ENCODE assay signal across 10 cellular contexts in genomic region chr18:48990497-48991298, GRCh38. TPM values are rescaled to one million over a fixed set of nuclear protein-coding genes. Genes with fewer than 3 reads are reported as not detected.
DNase-seq lines count a peak whose midpoint lies in the region; ATAC-seq, FAIRE-seq and TF ChIP-seq lines count a peak whose summit lies in the region.
"Had no signal": no experiment of that assay in that cellular context is flagged by ENCODE, and none has a peak within 500 bp of the region (broad histone marks: within the 10 kb centered on the region; RNA-seq: fewer than 3 reads in every experiment).

No MANE protein-coding gene starts in this region.

- peaks cover 7% of the 10 kb centered on the region for H3K4me1 Mint-ChIP-seq in glutamatergic neuron (ENCODE audit: low read depth, unreplicated experiment)

- ATAC-seq in heart right ventricle (peak in 7 of 8 donors; percentile 14 to 64 (median 29)), Right ventricle myocardium superior (ENCODE audit: poor library complexity) (no peak), HepG2 (peak; percentile 75), GM21515 (IDR thresholded peaks at IDR 0.05; ENCODE audit: unreplicated experiment) (no peak)
- ATAC-seq: naive thymus-derived CD8-positive, alpha-beta T cell had no signal

- no peaks in the 10 kb centered on the region for H3K36me3 ChIP-seq in heart right ventricle
- no peaks in the 10 kb centered on the region for H3K36me3 ChIP-seq in brain microvascular endothelial cell (replicated peaks)
- no peaks in the 10 kb centered on the region for H3K36me3 ChIP-seq in HepG2 (replicated peaks in 1 of 2; ENCODE audit: control insufficient read depth in 1 of 2, insufficient read depth in 2 of 2, low read length in 2 of 2)
- no peaks in the 10 kb centered on the region for H3K36me3 ChIP-seq in vagina

- H3K4me2 ChIP-seq in HepG2 (ENCODE audit: low read depth, low read length): peak overlapping the region; percentile 78

- H3K27ac Mint-ChIP-seq in glutamatergic neuron (ENCODE audit: unreplicated experiment): no peak overlapping the region

- H3K27ac ChIP-seq in heart right ventricle: peak overlapping the region in 5 of 10 donors; percentile 12 to 37 (median 25)
- no peak overlapping the region for H3K27ac ChIP-seq in brain microvascular endothelial cell
- H3K27ac ChIP-seq in HepG2 (ENCODE audit: extremely low read length, insufficient read depth, low read length): no peak overlapping the region
- peak overlapping the region; percentile 44 for H3K27ac ChIP-seq in vagina

- H3K9me3 ChIP-seq in heart right ventricle (no peaks in the 10 kb centered on the region), HepG2 (ENCODE audit: low read length) (no peaks in the 10 kb centered on the region), vagina (no peaks in the 10 kb centered on the region)

- H3K9me3 Mint-ChIP-seq in glutamatergic neuron (ENCODE audit: unreplicated experiment): no peaks in the 10 kb centered on the region
- H3K9me3 Mint-ChIP-seq: naive thymus-derived CD8-positive, alpha-beta T cell had no signal

- WGBS in heart right ventricle, 2 donors: 82 to 85% methylated on average over 15 of the region's 15 CpGs
- WGBS in HepG2 (ENCODE audit: low lambda C conversion rate): 11% methylated on average over 5 of the region's 15 CpGs

- no peaks in the 10 kb centered on the region for H3K79me2 ChIP-seq in HepG2 (ENCODE audit: insufficient read depth, low read length)

- TF ChIP-seq POLR2A in HepG2 (IDR thresholded peaks at IDR 0.05; ENCODE audit: insufficient read depth in 1 of 2, low read depth in 2 of 2, low read length in 2 of 2) (no peak), vagina (IDR thresholded peaks at IDR 0.05) (no peak)

- in situ Hi-C loops in brain microvascular endothelial cell (cut with HindIII; ENCODE audit: low pct_ligation_motif_present, low sequenced_read_pairs) (no loop called here), HepG2 (cut with HindIII; ENCODE audit: extremely low pct_ligation_motif_present, low pct_unique_long_range_greater_than_20kb) (no loop called here)

- CTCF ChIA-PET in HepG2 (lab: Yijun Ruan, JAX; ENCODE audit: low intra/inter-chr PET ratio, low total read pairs): no interaction called here

- no peak overlapping the region for H3K4me3 Mint-ChIP-seq in glutamatergic neuron (ENCODE audit: unreplicated experiment)
- H3K4me3 Mint-ChIP-seq: naive thymus-derived CD8-positive, alpha-beta T cell had no signal

- no peak overlapping the region for H3K4me3 ChIP-seq in heart right ventricle
- no peak overlapping the region for H3K4me3 ChIP-seq in brain microvascular endothelial cell (ENCODE audit: low read depth, low read length)
- H3K4me3 ChIP-seq in HepG2 (replicated peaks in 1 of 3; ENCODE audit: insufficient read depth in 1 of 3, low read depth in 2 of 3, low read length in 3 of 3): peak overlapping the region in 2 of 3 experiments; percentile 21 to 58; a peak in 2 of 6 replicates
- H3K4me3 ChIP-seq in vagina: no peak overlapping the region

- no TSS peak for BruUV-seq in HepG2 (replicated peaks; lab: Mats Ljungman, UMichigan)

- no peaks in the 10 kb centered on the region for H3K36me3 Mint-ChIP-seq in glutamatergic neuron (ENCODE audit: unreplicated experiment)
- H3K36me3 Mint-ChIP-seq: naive thymus-derived CD8-positive, alpha-beta T cell had no signal

- TF ChIP-seq CTCF in heart right ventricle (IDR thresholded peaks at IDR 0.05) (no peak), brain microvascular endothelial cell (IDR thresholded peaks at IDR 0.05; ENCODE audit: low read depth, low read length, missing control alignments) (peak; percentile 11), HepG2 (CRISPR knock-in tag; IDR thresholded peaks at IDR 0.05) (peak; percentile 43), vagina (IDR thresholded peaks at IDR 0.05) (no peak), glutamatergic neuron (IDR thresholded peaks at IDR 0.05; ENCODE audit: partially characterized antibody, unreplicated experiment) (no peak)

- TF ChIP-seq RAD21 in HepG2 (CRISPR knock-in tag; IDR thresholded peaks at IDR 0.05): 0 out of 2 replicates have a peak, but pooled peaks have one; percentile 12

- H3K27me3 ChIP-seq in heart right ventricle (no peaks in the 10 kb centered on the region), brain microvascular endothelial cell (replicated peaks) (no peaks in the 10 kb centered on the region), HepG2 (ENCODE audit: control insufficient read depth in 1 of 2, insufficient read depth in 2 of 2, low read length in 2 of 2) (peaks cover 1 to 28% of the 10 kb centered on the region in 2 experiments; a peak in 3 of 5 replicates), vagina (no peaks in the 10 kb centered on the region)

- peaks cover 6% of the 10 kb centered on the region for H3K27me3 Mint-ChIP-seq in glutamatergic neuron (ENCODE audit: unreplicated experiment)

- FAIRE-seq in HepG2 (lab: Jason Lieb, UNC): peak; percentile 60

- DNase-seq in heart right ventricle (no peak), Right ventricle myocardium superior (no peak), brain microvascular endothelial cell (peak; percentile 58), HepG2 (ENCODE audit: low spot score) (peak; percentile 76), vagina (ENCODE audit: extremely low spot score in 2 of 2) (no peak), glutamatergic neuron (no peak)
- no peak for DNase-seq in activated T-cell treated with anti-CD3 and anti-CD28 coated beads, Interleukin-2, amount 50 U/mL, for 1 hour
- DNase-seq: activated effector memory CD4-positive, alpha-beta T cell treated with Interleukin-2 at 50 U/mL for 16 hours had no signal

- POLR2A ChIA-PET in HepG2 (lab: Yijun Ruan, JAX): interaction anchor here (1.1 to 2.1 kb wide), 5 partner anchors 11 to 61 kb away, joined by 3 to 11 read pairs (median 4); no protein-coding TSS in a partner anchor

- no peak overlapping the region for H2AFZ ChIP-seq in HepG2 (ENCODE audit: low read length)

- TF ChIP-seq EP300 in HepG2 (IDR thresholded peaks at IDR 0.05; ENCODE audit: low read depth in 2 of 2, low read length in 2 of 2) (peak in 1 of 2 experiments; percentile 33; a peak in 1 of 4 replicates), HepG2 (CRISPR knock-in tag; IDR thresholded peaks at IDR 0.05; ENCODE audit: borderline replicate concordance) (peak; percentile 42; the same call in 1 of the 2 replicates)

- peak overlapping the region; percentile 11; the same call in 1 of the 2 replicates for H3K9ac ChIP-seq in HepG2 (ENCODE audit: insufficient read depth, low read depth, low read length)

- no peaks in the 10 kb centered on the region for H4K20me1 ChIP-seq in HepG2 (ENCODE audit: insufficient read depth, low read length)

- H3K4me1 ChIP-seq in heart right ventricle (peaks cover 8 to 76% (median 35%) of the 10 kb centered on the region in 9 donors), HepG2 (ENCODE audit: insufficient read depth, low read length) (peaks cover 79% of the 10 kb centered on the region), vagina (peaks cover 28% of the 10 kb centered on the region)

- intact Hi-C loops in heart right ventricle (cut with DNase I): no loop called here
- intact Hi-C loops in Right ventricle myocardium superior (cut with DNase I): no loop called here
- intact Hi-C loops in HepG2 (cut with micrococcal nuclease; ENCODE audit: unreplicated experiment): no loop called here
- intact Hi-C loops in vagina (cut with DNase I): loop anchor here (5.0 kb wide), 1 partner anchor 33 kb away; no protein-coding TSS in a partner anchor

TF ChIP-seq in HepG2, 621 proteins besides CTCF, POLR2A, EP300 and RAD21 (continues in another document):
- no peak for TF ChIP-seq EHMT2 (IDR thresholded peaks at IDR 0.05; ENCODE audit: borderline replicate concordance, low read depth, low read length)
- peak; percentile 72; the same call in 1 of the 2 replicates for TF ChIP-seq CBX5 (CRISPR knock-in tag; IDR thresholded peaks at IDR 0.05; ENCODE audit: borderline replicate concordance)
- TF ChIP-seq NFE2 (CRISPR knock-in tag; IDR thresholded peaks at IDR 0.05): no peak
- TF ChIP-seq KMT2B (CRISPR knock-in tag; IDR thresholded peaks at IDR 0.05): 0 out of 2 replicates have a peak, but pooled peaks have one; percentile 27
- TF ChIP-seq FOXK2 (IDR thresholded peaks at IDR 0.05): no peak
- TF ChIP-seq STAT5B (CRISPR knock-in tag; IDR thresholded peaks at IDR 0.05): no peak
- TF ChIP-seq, protein P1, sequence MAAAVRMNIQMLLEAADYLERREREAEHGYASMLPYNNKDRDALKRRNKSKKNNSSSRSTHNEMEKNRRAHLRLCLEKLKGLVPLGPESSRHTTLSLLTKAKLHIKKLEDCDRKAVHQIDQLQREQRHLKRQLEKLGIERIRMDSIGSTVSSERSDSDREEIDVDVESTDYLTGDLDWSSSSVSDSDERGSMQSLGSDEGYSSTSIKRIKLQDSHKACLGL (CRISPR knock-in tag; IDR thresholded peaks at IDR 0.05): peak; percentile 52; the same call in 1 of the 2 replicates
- TF ChIP-seq ZBTB21 (CRISPR knock-in tag; IDR thresholded peaks at IDR 0.05): no peak
- no peak for TF ChIP-seq TARDBP (CRISPR knock-in tag; IDR thresholded peaks at IDR 0.05)

RNA-seq across cellular contexts. Expression of gene SMAD7, which starts 39.9 kb away (rescaled TPM):
- total RNA-seq in heart right ventricle (10 to 100 TPM; 15.4 to 28.6 (median 19.9) TPM), Right ventricle myocardium superior (14.0 TPM), HepG2 (2016; rRNA removed; fragmentation: Illumina TruSeq; extraction: Trizol) (18.7 and 24.7 TPM in 2 replicates), vagina (34.1 TPM), glutamatergic neuron (ENCODE audit: unreplicated experiment) (10.8 TPM)
- polyA plus RNA-seq in heart right ventricle (10 to 100 TPM in 1 of 2 donors, 1 to 10 TPM in 1; 6.7 to 18.7 TPM), HepG2 (2011; rRNA removed) (15.8 and 17.4 TPM in 2 replicates)
- total RNA-seq in HepG2 (2016; cell fraction: cytosol; rRNA removed; fragmentation: Illumina TruSeq; extraction: Trizol; ENCODE audit: low read depth): 3.3 TPM in 2 replicates
- 17.7 and 26.0 TPM in 2 replicates for total RNA-seq in HepG2 (2016; cell fraction: insoluble cytoplasmic fraction; rRNA removed; fragmentation: Illumina TruSeq; extraction: Trizol)
- total RNA-seq in HepG2 (2016; cell fraction: membrane; rRNA removed; fragmentation: Illumina TruSeq; extraction: Trizol): 12.5 and 14.2 TPM in 2 replicates
- total RNA-seq in HepG2 (2016; cell fraction: nucleus; rRNA removed; fragmentation: Illumina TruSeq; extraction: Trizol): 22.7 and 23.8 TPM in 2 replicates
- polyA plus RNA-seq in HepG2 (2011; cell fraction: cytosol; rRNA removed): 15.1 and 16.9 TPM in 2 replicates
- 16.5 and 25.6 TPM in 2 replicates for polyA plus RNA-seq in HepG2 (2011; cell fraction: nucleus; rRNA removed)
- 5.6 and 8.5 TPM in 2 replicates for polyA plus RNA-seq in HepG2 (2012)
- polyA plus RNA-seq in HepG2 (2016; cell fraction: cytosol; fragmentation: Illumina TruSeq; extraction: Trizol; ENCODE audit: low read depth): 1.4 and 2.1 TPM in 2 replicates
- polyA plus RNA-seq in HepG2 (2016; cell fraction: insoluble cytoplasmic fraction; fragmentation: Illumina TruSeq; extraction: Trizol; ENCODE audit: low read depth): 15.7 and 17.1 TPM in 2 replicates
- polyA plus RNA-seq in HepG2 (2016; cell fraction: membrane; fragmentation: Illumina TruSeq; extraction: Trizol; ENCODE audit: low read depth): 4.9 TPM in 2 replicates
- polyA plus RNA-seq in HepG2 (2016; cell fraction: nucleus; fragmentation: Illumina TruSeq; extraction: Trizol; ENCODE audit: insufficient read depth, low read depth): 40.0 and 43.9 TPM in 2 replicates
- polyA minus RNA-seq in HepG2 (2011; rRNA and poly(A)+ RNA removed; ENCODE audit: low replicate concordance): 38.7 and 47.8 TPM in 2 replicates
- 11.5 and 17.8 TPM in 2 replicates for polyA minus RNA-seq in HepG2 (2011; cell fraction: cytosol; rRNA and poly(A)+ RNA removed)
- polyA minus RNA-seq in HepG2 (2011; cell fraction: nucleus; rRNA and poly(A)+ RNA removed): 14.8 and 26.3 TPM in 2 replicates

Comparison
In these comparisons a context has a peak if more than half of its experiments do, and no peak if none do; other contexts are left out.
1. ATAC-seq: peak in heart right ventricle (7 of 8) and HepG2 (single experiment); none in Right ventricle myocardium superior (single experiment) and GM21515 (single experiment).
2. DNase-seq: peak in brain microvascular endothelial cell (single experiment) and HepG2 (single experiment); none in heart right ventricle (0 of 2), Right ventricle myocardium superior (single experiment), vagina (0 of 2), activated T-cell treated with anti-CD3 and anti-CD28 coated beads, Interleukin-2, amount 50 U/mL, for 1 hour (single experiment) and glutamatergic neuron (single experiment).
3. H3K4me3 ChIP-seq: peak in HepG2 (2 of 3); none in heart right ventricle (0 of 10), brain microvascular endothelial cell (single experiment) and vagina (0 of 2).
4. CTCF ChIP-seq: peak in brain microvascular endothelial cell (single experiment) and HepG2 (single experiment); none in heart right ventricle (0 of 9), vagina (0 of 3) and glutamatergic neuron (single experiment).